Comparison of ENCODE assay signal across 11 cellular contexts in genomic region chr9:137034039-137034708, GRCh38. TPM values are rescaled to one million over a fixed set of nuclear protein-coding genes. Genes with fewer than 3 reads are reported as not detected.
DNase-seq lines count a peak whose midpoint lies in the region; ATAC-seq and TF ChIP-seq lines count a peak whose summit lies in the region.
"Had no signal": no experiment of that assay in that cellular context is flagged by ENCODE, and none has a peak within 500 bp of the region (broad histone marks: within the 10 kb centered on the region; RNA-seq: fewer than 3 reads in every experiment).

No MANE protein-coding gene starts in this region.

- H3K27me3 ChIP-seq in tibial artery = peaks cover 0 to 18% of the 10 kb centered on the region in 2 donors

- TF ChIP-seq POLR2A in NB4 (IDR thresholded peaks at IDR 0.05; ENCODE audit: extremely low read depth, insufficient read length) = peak; percentile 64

- TF ChIP-seq CTCF in NB4 (IDR thresholded peaks at IDR 0.05; ENCODE audit: low read depth, low read length) = no peak
- no peak for TF ChIP-seq CTCF in tibial artery (IDR thresholded peaks at IDR 0.05)

- peaks cover 0 to 20% (median 13%) of the 10 kb centered on the region in 4 donors for H3K4me1 ChIP-seq in tibial artery

- DNase-seq in Right ventricle myocardium superior (peak; percentile 81), Right ventricle myocardium inferior (ENCODE audit: missing footprints) (no peak), NB4 (ENCODE audit: low read depth) (peak; percentile 90), tibial artery (peak in 1 of 2 donors; percentile 49), AG20443 (ENCODE audit: low spot score) (no peak)
- DNase-seq: kidney glomerular epithelial cell, NCI-H526, trophoblast cell had no signal

- H3K36me3 ChIP-seq in tibial artery = peaks cover 0 to 21% (median 1%) of the 10 kb centered on the region in 3 donors

- peak overlapping the region; percentile 32 for H3K4me3 ChIP-seq in NB4 (ENCODE audit: low read depth, low read length)
- H3K4me3 ChIP-seq in tibial artery = peak overlapping the region; percentile 2 to 8

- intact Hi-C loops in Right ventricle myocardium superior (cut with DNase I) (loop anchor here (2.0 kb wide), 1 partner anchor 87 kb away; no protein-coding TSS in a partner anchor), Right ventricle myocardium inferior (cut with DNase I) (loop anchor here (2.0 kb wide), 2 partner anchors 85 to 247 kb away; no protein-coding TSS in a partner anchor), tibial artery (cut with DNase I; ENCODE audit: low total_unique reads) (no loop called here)

- no peaks in the 10 kb centered on the region for H3K9me3 ChIP-seq in tibial artery

- H3K27ac ChIP-seq in cingulate gyrus (ENCODE audit: low read depth, low read length) (peak overlapping the region; percentile 83), tibial artery (no peak overlapping the region)

- ATAC-seq in Right ventricle myocardium superior (ENCODE audit: poor library complexity) = peak; percentile 16
- ATAC-seq in Right ventricle myocardium inferior = no peak
- no peak for ATAC-seq in GM18868 (IDR thresholded peaks at IDR 0.05; ENCODE audit: unreplicated experiment)
- no peak for ATAC-seq in HG02610 (IDR thresholded peaks at IDR 0.05; ENCODE audit: unreplicated experiment)

RNA-seq across cellular contexts. Expression of gene FUT7, which starts 2.3 kb away (rescaled TPM):
- total RNA-seq in Right ventricle myocardium superior (not detected), Right ventricle myocardium inferior (0.11 TPM)

RNA-seq across cellular contexts. Expression of gene ABCA2, which starts 6.1 kb away (rescaled TPM):
- total RNA-seq in Right ventricle myocardium superior = 26.7 TPM
- total RNA-seq in Right ventricle myocardium inferior = 28.2 TPM

RNA-seq across cellular contexts. Expression of gene NPDC1, which starts 11.8 kb away (rescaled TPM):
- 59.1 TPM for total RNA-seq in Right ventricle myocardium superior
- total RNA-seq in Right ventricle myocardium inferior = 69.0 TPM

RNA-seq across cellular contexts. Expression of gene ENTPD2, which starts 19.7 kb away (rescaled TPM):
- total RNA-seq in Right ventricle myocardium superior (1.9 TPM), Right ventricle myocardium inferior (2.7 TPM)

RNA-seq across cellular contexts. Expression of gene SAPCD2, which starts 36.2 kb away (rescaled TPM):
- total RNA-seq in Right ventricle myocardium superior = 0.22 TPM
- 0.22 TPM for total RNA-seq in Right ventricle myocardium inferior

Comparison
In these comparisons a context has a peak if more than half of its experiments do, and no peak if none do; other contexts are left out.
1. DNase-seq: peak in Right ventricle myocardium superior (single experiment) and NB4 (single experiment); none in Right ventricle myocardium inferior (single experiment) and AG20443 (single experiment).